8 cellular contexts compared by ENCODE assay signal in the genomic region with DNA sequence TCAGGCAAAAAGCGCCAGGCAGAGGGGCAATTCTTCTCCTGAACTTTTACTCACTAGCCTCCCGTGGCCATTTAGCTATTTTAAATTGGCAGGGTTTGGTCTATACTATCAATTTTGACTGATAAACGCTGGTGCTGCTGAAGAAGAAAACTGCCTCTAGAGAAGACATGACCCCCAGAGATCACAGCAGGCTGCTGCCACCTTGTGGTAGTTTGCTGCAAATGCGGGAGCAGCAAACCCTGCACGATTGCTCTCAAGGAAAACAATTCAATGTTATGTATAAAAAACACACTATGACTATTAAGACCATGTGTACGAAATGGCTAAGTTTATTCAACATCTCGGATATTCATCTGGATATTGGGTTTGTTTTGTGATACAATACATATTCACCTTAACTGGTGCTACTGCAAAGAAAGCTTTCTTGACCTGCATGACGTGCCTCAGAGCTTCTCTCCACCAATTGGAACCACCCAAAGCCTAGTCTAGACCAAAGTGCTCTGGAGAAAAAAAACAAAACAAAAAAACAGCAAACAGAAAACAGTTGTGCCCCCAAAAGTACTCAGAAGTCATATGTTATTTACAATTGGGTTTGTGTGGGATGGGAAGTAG. TPM values are rescaled to one million over a fixed set of nuclear protein-coding genes. Genes with fewer than 3 reads are reported as not detected.
DNase-seq lines count a peak whose midpoint lies in the region; ATAC-seq, FAIRE-seq and TF ChIP-seq lines count a peak whose summit lies in the region.

No MANE protein-coding gene starts in this region.

- in situ Hi-C loops in Panc1 (cut with HindIII; ENCODE audit: low pct_unique_long_range_greater_than_20kb, low sequenced_read_pairs) (no loop called here), transverse colon (cut with MboI; ENCODE audit: low pct_ligation_motif_present in 1 of 4, low pct_unique_long_range_greater_than_20kb in 1 of 4, low sequenced_read_pairs in 3 of 4) (loop anchor here in 2 of 4 donors (25.0 kb wide), 2 partner anchors 102 to 398 kb away; partner anchors contain the start of gene TMEM14A (in 1 of the 2))

- H3K4me1 ChIP-seq in CD4-positive, alpha-beta memory T cell (ENCODE audit: insufficient read depth, low read length): no peaks in the 10 kb centered on the region
- H3K4me1 ChIP-seq in Panc1 (ENCODE audit: control insufficient read depth, insufficient read depth, low read length) (no peaks in the 10 kb centered on the region), pancreas (no peaks in the 10 kb centered on the region), transverse colon (no peaks in the 10 kb centered on the region)

- peak overlapping the region in 5 of 7 donors; percentile 15 to 73 (median 33) for H3K27ac Mint-ChIP-seq in CD4-positive, alpha-beta memory T cell
- H3K27ac Mint-ChIP-seq in activated T-cell treated with anti-CD3 and anti-CD28 coated beads, Interleukin-2, amount 50 U/mL, for 72 hours: peak overlapping the region; percentile 76

- peak; percentile 63 to 67 (median 64) for DNase-seq in CD4-positive, alpha-beta memory T cell
- DNase-seq in GM19239 (ENCODE audit: insufficient read length, low spot score) (peak; percentile 53), Panc1 (ENCODE audit: low read depth, low spot score) (peak; percentile 28), fibroblast of the aortic adventitia (ENCODE audit: low read depth) (peak; percentile 73), pancreas (peak; percentile 36 to 78 (median 61)), transverse colon (peak; percentile 58)
- DNase-seq in activated T-cell treated with anti-CD3 and anti-CD28 coated beads, Interleukin-2, amount 50 U/mL, for 72 hours: peak; percentile 69 to 77

- TF ChIP-seq EP300 in transverse colon (IDR thresholded peaks at IDR 0.05; ENCODE audit: low read depth): no peak

- H3K9me3 Mint-ChIP-seq in CD4-positive, alpha-beta memory T cell: no peaks in the 10 kb centered on the region
- no peaks in the 10 kb centered on the region for H3K9me3 Mint-ChIP-seq in activated T-cell treated with anti-CD3 and anti-CD28 coated beads, Interleukin-2, amount 50 U/mL, for 72 hours

- CTCF ChIA-PET in CD4-positive, alpha-beta memory T cell (lab: Charles Lee; ENCODE audit: partially characterized antibody): interaction anchor here (0.7 to 5.3 kb wide), 35 partner anchors 8 to 397 kb away, joined by 3 to 50 read pairs (median 5); partner anchors contain the start of gene MCM3
- CTCF ChIA-PET in Panc1 (lab: Charles Lee): interaction anchor here (1.3 kb wide), 1 partner anchor 21 kb away, joined by 4 read pairs; the partner anchor contains the start of gene MCM3

- TF ChIP-seq CTCF in Panc1 (IDR thresholded peaks at IDR 0.05): peak; percentile 95
- TF ChIP-seq CTCF in fibroblast of the aortic adventitia (IDR thresholded peaks at IDR 0.05; ENCODE audit: insufficient read depth, low read length): peak; percentile 97
- TF ChIP-seq CTCF in pancreas (IDR thresholded peaks at IDR 0.05): peak; percentile 86 to 97 (median 92)
- TF ChIP-seq CTCF in transverse colon (IDR thresholded peaks at IDR 0.05): peak; percentile 73 to 95 (median 91)

- peaks cover 45% of the 10 kb centered on the region for H3K36me3 ChIP-seq in CD4-positive, alpha-beta memory T cell (ENCODE audit: insufficient read depth, low read length)
- H3K36me3 ChIP-seq in Panc1 (ENCODE audit: control insufficient read depth, insufficient read depth, low read length) (peaks cover 26% of the 10 kb centered on the region), pancreas (peaks cover 0 to 4% (median 3%) of the 10 kb centered on the region in 3 donors), transverse colon (peaks cover 0 to 40% (median 10%) of the 10 kb centered on the region in 4 donors)

- POLR2A ChIA-PET in CD4-positive, alpha-beta memory T cell (lab: Charles Lee; ENCODE audit: partially characterized antibody): interaction anchor here (0.6 to 1.0 kb wide), 3 partner anchors 21 to 387 kb away, joined by 3 read pairs; partner anchors contain the start of gene MCM3
- POLR2A ChIA-PET in Panc1 (lab: Charles Lee): interaction anchor here (0.5 kb wide), 1 partner anchor 10 kb away, joined by 5 read pairs; no protein-coding TSS in a partner anchor

- no peak for TF ChIP-seq POLR2A in transverse colon (IDR thresholded peaks at IDR 0.05)

- BruUV-seq in Panc1 (replicated peaks; lab: Mats Ljungman, UMichigan): no TSS peak

- H3K4me1 Mint-ChIP-seq in CD4-positive, alpha-beta memory T cell: peaks cover 3 to 11% (median 6%) of the 10 kb centered on the region in 4 donors
- peaks cover 8% of the 10 kb centered on the region for H3K4me1 Mint-ChIP-seq in activated T-cell treated with anti-CD3 and anti-CD28 coated beads, Interleukin-2, amount 50 U/mL, for 72 hours (ENCODE audit: low read depth)

- no peaks in the 10 kb centered on the region for H3K27me3 Mint-ChIP-seq in CD4-positive, alpha-beta memory T cell
- H3K27me3 Mint-ChIP-seq in activated T-cell treated with anti-CD3 and anti-CD28 coated beads, Interleukin-2, amount 50 U/mL, for 72 hours (ENCODE audit: low read depth): no peaks in the 10 kb centered on the region

- no peaks in the 10 kb centered on the region for H3K9me3 ChIP-seq in CD4-positive, alpha-beta memory T cell (ENCODE audit: control insufficient read depth in 1 of 2, low read length in 2 of 2)
- H3K9me3 ChIP-seq in Panc1 (ENCODE audit: control insufficient read depth, insufficient read depth, low read depth, low read length): no peaks in the 10 kb centered on the region
- no peaks in the 10 kb centered on the region for H3K9me3 ChIP-seq in pancreas
- no peaks in the 10 kb centered on the region for H3K9me3 ChIP-seq in transverse colon

- FAIRE-seq in GM19239 (lab: Jason Lieb, UNC) (peak; percentile 94), pancreas (lab: Jason Lieb, UNC) (no peak)

- ATAC-seq in HG03520 (IDR thresholded peaks at IDR 0.05; ENCODE audit: unreplicated experiment): peak; percentile 88
- ATAC-seq in Panc1: peak; percentile 81
- ATAC-seq in activated T-cell treated with anti-CD3 and anti-CD28 coated beads, Interleukin-2, amount 50 U/mL, for 72 hours (replicated peaks in 1 of 2): peak; percentile 75 to 77
- peak; percentile 68 to 95 (median 91) for ATAC-seq in pancreas

- H3K36me3 Mint-ChIP-seq in CD4-positive, alpha-beta memory T cell: peaks cover 39 to 65% of the 10 kb centered on the region in 2 donors
- H3K36me3 Mint-ChIP-seq in activated T-cell treated with anti-CD3 and anti-CD28 coated beads, Interleukin-2, amount 50 U/mL, for 72 hours (ENCODE audit: insufficient read depth in 2 of 2): peaks cover 10 to 38% of the 10 kb centered on the region in 2 donors

- no peak overlapping the region for H3K27ac ChIP-seq in CD4-positive, alpha-beta memory T cell (ENCODE audit: low read depth, low read length)
- H3K27ac ChIP-seq in Panc1 (ENCODE audit: low read length): no peak overlapping the region
- H3K27ac ChIP-seq in pancreas: no peak overlapping the region
- no peak overlapping the region for H3K27ac ChIP-seq in transverse colon

- intact Hi-C loops in CD4-positive, alpha-beta memory T cell (cut with micrococcal nuclease): loop anchor here (1.0 to 10.0 kb wide), 2 partner anchors 399 to 409 kb away; no protein-coding TSS in a partner anchor
- intact Hi-C loops in Panc1 (cut with micrococcal nuclease; ENCODE audit: unreplicated experiment) (loop anchor here (5.0 kb wide), 1 partner anchor 102 kb away; no protein-coding TSS in a partner anchor), pancreas (cut with DNase I) (no loop called here), transverse colon (cut with DNase I; ENCODE audit: low total_unique reads) (no loop called here)

- no peak overlapping the region for H3K4me3 Mint-ChIP-seq in CD4-positive, alpha-beta memory T cell
- H3K4me3 Mint-ChIP-seq in activated T-cell treated with anti-CD3 and anti-CD28 coated beads, Interleukin-2, amount 50 U/mL, for 72 hours: no peak overlapping the region

- 25 to 29% methylated on average over 8 of the region's 8 CpGs for WGBS in pancreas, 2 donors
- 31 to 40% methylated on average over 5 to 8 of the region's 8 CpGs for WGBS in transverse colon (ENCODE audit: low coverage in 1 of 2), 2 donors

- no peak overlapping the region for H3K4me3 ChIP-seq in CD4-positive, alpha-beta memory T cell (ENCODE audit: low read length in 2 of 2)
- no peak overlapping the region for H3K4me3 ChIP-seq in Panc1 (ENCODE audit: low read depth in 2 of 2, low read length in 2 of 2)
- no peak overlapping the region for H3K4me3 ChIP-seq in fibroblast of the aortic adventitia (ENCODE audit: low read depth, low read length)
- H3K4me3 ChIP-seq in pancreas: no peak overlapping the region
- H3K4me3 ChIP-seq in transverse colon: no peak overlapping the region

- no peaks in the 10 kb centered on the region for H3K27me3 ChIP-seq in CD4-positive, alpha-beta memory T cell (ENCODE audit: insufficient read depth, low read length)
- H3K27me3 ChIP-seq in Panc1 (ENCODE audit: control insufficient read depth, insufficient read depth, low read length) (no peaks in the 10 kb centered on the region), pancreas (no peaks in the 10 kb centered on the region), transverse colon (no peaks in the 10 kb centered on the region)

RNA-seq across cellular contexts. Expression of gene IL17F, which starts 19.5 kb away (rescaled TPM):
- not detected for total RNA-seq in CD4-positive, alpha-beta memory T cell
- not detected for polyA plus RNA-seq in CD4-positive, alpha-beta memory T cell
- total RNA-seq in Panc1 (2021; ENCODE audit: unreplicated experiment) (not detected), fibroblast of the aortic adventitia (ENCODE audit: low replicate concordance) (not detected in 2 replicates), pancreas (not detected), transverse colon (not detected)
- polyA plus RNA-seq in Panc1 (2012; ENCODE audit: insufficient read length): not detected
- 10 to 100 TPM in 1 of 2 donors, under 1 TPM in 1; 0.50 to 12.3 TPM for total RNA-seq in activated T-cell treated with anti-CD3 and anti-CD28 coated beads, Interleukin-2, amount 50 U/mL, for 72 hours
- not detected for polyA plus RNA-seq in pancreas

RNA-seq across cellular contexts. Expression of gene MCM3, which starts 20.7 kb away (rescaled TPM):
- 10 to 100 TPM; 48.6 to 54.2 TPM for total RNA-seq in CD4-positive, alpha-beta memory T cell
- 10 to 100 TPM; 46.2 to 58.1 TPM for polyA plus RNA-seq in CD4-positive, alpha-beta memory T cell
- total RNA-seq in Panc1 (2021; ENCODE audit: unreplicated experiment): 107 TPM
- 60.2 TPM for polyA plus RNA-seq in Panc1 (2012; ENCODE audit: insufficient read length)
- 100 to 1,000 TPM; 184 to 238 TPM for total RNA-seq in activated T-cell treated with anti-CD3 and anti-CD28 coated beads, Interleukin-2, amount 50 U/mL, for 72 hours
- 35.8 and 85.7 TPM in 2 replicates for total RNA-seq in fibroblast of the aortic adventitia (ENCODE audit: low replicate concordance)
- total RNA-seq in pancreas: 10 to 100 TPM in 4 of 6 donors, 1 to 10 TPM in 2; 7.0 to 19.4 (median 12.1) TPM
- 10 to 100 TPM in 1 of 2 donors, 1 to 10 TPM in 1; 7.4 to 13.6 TPM for polyA plus RNA-seq in pancreas
- total RNA-seq in transverse colon: 10 to 100 TPM; 13.5 to 27.3 (median 24.2) TPM

Comparison
In these comparisons a context has a peak if more than half of its experiments do, and no peak if none do; other contexts are left out.
1. intact Hi-C loops: an anchor here in CD4-positive, alpha-beta memory T cell (1.0 to 10.0 kb wide) and Panc1 (5.0 kb wide); none called in pancreas and transverse colon.